10 cellular contexts compared by ENCODE assay signal in genomic region chr15:31357148-31357547, GRCh38. TPM values are rescaled to one million over a fixed set of nuclear protein-coding genes. Genes with fewer than 3 reads are reported as not detected.
DNase-seq lines count a peak whose midpoint lies in the region; ATAC-seq and TF ChIP-seq lines count a peak whose summit lies in the region.
"Had no signal": no experiment of that assay in that cellular context is flagged by ENCODE, and none has a peak within 500 bp of the region (broad histone marks: within the 10 kb centered on the region; RNA-seq: fewer than 3 reads in every experiment).

No MANE protein-coding gene starts in this region.

- H3K4me1 Mint-ChIP-seq in activated T-helper 1 cell treated with anti-CD3 and anti-CD28 coated beads, Interleukin-12 subunit alpha, Interleukin-12 subunit beta, Interleukin-2, Interleukin-4 antibody, amounts not matched to agents 30 ng/mL and 10 ng/mL and 1 ng/mL, durations not matched to agents 14 hours and 24 hours and 36 hours (ENCODE audit: low read depth): peaks cover 94% of the 10 kb centered on the region
- H3K4me1 Mint-ChIP-seq in memory B cell: peaks cover 71% of the 10 kb centered on the region

- H3K27ac ChIP-seq in BLaER1 (peak overlapping the region; percentile 98), HL-60 (replicated peaks) (peak overlapping the region; percentile 47)
- H3K27ac ChIP-seq: ovary had no signal

- H3K36me3 ChIP-seq in BLaER1: peaks cover 7% of the 10 kb centered on the region; the same call in 1 of the 2 replicates
- H3K36me3 ChIP-seq: ovary had no signal

- H3K9me3 ChIP-seq in BLaER1: no peaks in the 10 kb centered on the region
- H3K9me3 ChIP-seq: ovary had no signal

- H3K9ac ChIP-seq in BLaER1: peak overlapping the region; percentile 80

- peak in 1 of 2 experiments; percentile 68 for DNase-seq in HL-60 (ENCODE audit: low read depth in 1 of 2, low spot score in 1 of 2)
- DNase-seq in activated T-helper 1 cell treated with anti-CD3 and anti-CD28 coated beads, Interleukin-12 subunit alpha, Interleukin-12 subunit beta, Interleukin-2, Interleukin-4 antibody, amounts not matched to agents 30 ng/mL and 10 ng/mL and 1 ng/mL, durations not matched to agents 14 hours and 24 hours and 36 hours (ENCODE audit: low spot score): no peak
- no peak for DNase-seq in memory B cell (ENCODE audit: low spot score in 2 of 2)
- DNase-seq in NCI-H524 treated with DMSO at 0.1 percent for 48 hours (lab: John Stamatoyannopoulos, UW): no peak
- DNase-seq: NCI-H1930, ovary had no signal

- peaks cover 32% of the 10 kb centered on the region for H3K36me3 Mint-ChIP-seq in activated T-helper 1 cell treated with anti-CD3 and anti-CD28 coated beads, Interleukin-12 subunit alpha, Interleukin-12 subunit beta, Interleukin-2, Interleukin-4 antibody, amounts not matched to agents 30 ng/mL and 10 ng/mL and 1 ng/mL, durations not matched to agents 14 hours and 24 hours and 36 hours (ENCODE audit: low read depth)
- H3K36me3 Mint-ChIP-seq in memory B cell: peaks cover 13% of the 10 kb centered on the region

- no peak for TF ChIP-seq CTCF in HL-60 (IDR thresholded peaks at IDR 0.05; ENCODE audit: insufficient read depth, low read length)

- H3K4me3 ChIP-seq in BLaER1: peak overlapping the region; percentile 57
- no peak overlapping the region for H3K4me3 ChIP-seq in HL-60 (replicated peaks; ENCODE audit: insufficient read depth, low read length)
- H3K4me3 ChIP-seq: ovary had no signal

- H3K9me3 Mint-ChIP-seq in activated T-helper 1 cell treated with anti-CD3 and anti-CD28 coated beads, Interleukin-12 subunit alpha, Interleukin-12 subunit beta, Interleukin-2, Interleukin-4 antibody, amounts not matched to agents 30 ng/mL and 10 ng/mL and 1 ng/mL, durations not matched to agents 14 hours and 24 hours and 36 hours: peaks cover 6% of the 10 kb centered on the region
- H3K9me3 Mint-ChIP-seq in memory B cell: no peaks in the 10 kb centered on the region

- ATAC-seq in memory B cell (ENCODE audit: low read depth) (peak; percentile 3), GM21423 (IDR thresholded peaks at IDR 0.05; ENCODE audit: unreplicated experiment) (no peak), GM19452 (IDR thresholded peaks at IDR 0.05; ENCODE audit: unreplicated experiment) (no peak)
- no peak for ATAC-seq in activated CD4-positive, CD25-positive, alpha-beta regulatory T cell treated with anti-CD3 and anti-CD28 coated beads, Interleukin-2, amount 50 U/mL, for 24 hours

- H4K20me1 ChIP-seq in BLaER1: no peaks in the 10 kb centered on the region

- H3K27ac Mint-ChIP-seq in activated T-helper 1 cell treated with anti-CD3 and anti-CD28 coated beads, Interleukin-12 subunit alpha, Interleukin-12 subunit beta, Interleukin-2, Interleukin-4 antibody, amounts not matched to agents 30 ng/mL and 10 ng/mL and 1 ng/mL, durations not matched to agents 14 hours and 24 hours and 36 hours: peak overlapping the region; percentile 96
- H3K27ac Mint-ChIP-seq in memory B cell: peak overlapping the region; percentile 76

- H3K27me3 Mint-ChIP-seq in activated T-helper 1 cell treated with anti-CD3 and anti-CD28 coated beads, Interleukin-12 subunit alpha, Interleukin-12 subunit beta, Interleukin-2, Interleukin-4 antibody, amounts not matched to agents 30 ng/mL and 10 ng/mL and 1 ng/mL, durations not matched to agents 14 hours and 24 hours and 36 hours (ENCODE audit: insufficient read depth): no peaks in the 10 kb centered on the region
- no peaks in the 10 kb centered on the region for H3K27me3 Mint-ChIP-seq in memory B cell

- H3K4me3 Mint-ChIP-seq in activated T-helper 1 cell treated with anti-CD3 and anti-CD28 coated beads, Interleukin-12 subunit alpha, Interleukin-12 subunit beta, Interleukin-2, Interleukin-4 antibody, amounts not matched to agents 30 ng/mL and 10 ng/mL and 1 ng/mL, durations not matched to agents 14 hours and 24 hours and 36 hours: peak overlapping the region; percentile 81
- H3K4me3 Mint-ChIP-seq in memory B cell: peak overlapping the region; percentile 81

- no peaks in the 10 kb centered on the region for H3K27me3 ChIP-seq in BLaER1
- no peaks in the 10 kb centered on the region for H3K27me3 ChIP-seq in HL-60 (ENCODE audit: insufficient read depth, poor library complexity, severe bottlenecking)
- H3K27me3 ChIP-seq: ovary had no signal

- H3K4me2 ChIP-seq in BLaER1: peak overlapping the region; percentile 93

- peaks cover 100% of the 10 kb centered on the region for H3K4me1 ChIP-seq in BLaER1

- intact Hi-C loops in activated T-helper 1 cell treated with anti-CD3 and anti-CD28 coated beads, Interleukin-12 subunit alpha, Interleukin-12 subunit beta, Interleukin-2, Interleukin-4 antibody, amounts not matched to agents 30 ng/mL and 10 ng/mL and 1 ng/mL, durations not matched to agents 14 hours and 24 hours and 36 hours (cut with micrococcal nuclease): loop anchor here (1.0 kb wide), 2 partner anchors 8 to 10 kb away; no protein-coding TSS in a partner anchor

RNA-seq across cellular contexts. Expression of gene KLF13, which starts 30.5 kb away (rescaled TPM):
- 129 and 137 TPM in 2 replicates for total RNA-seq in activated T-helper 1 cell treated with anti-CD3 and anti-CD28 coated beads, Interleukin-12 subunit alpha, Interleukin-12 subunit beta, Interleukin-2, Interleukin-4 antibody, amounts not matched to agents 30 ng/mL and 10 ng/mL and 1 ng/mL, durations not matched to agents 14 hours and 24 hours and 36 hours
